In the genomic region with DNA sequence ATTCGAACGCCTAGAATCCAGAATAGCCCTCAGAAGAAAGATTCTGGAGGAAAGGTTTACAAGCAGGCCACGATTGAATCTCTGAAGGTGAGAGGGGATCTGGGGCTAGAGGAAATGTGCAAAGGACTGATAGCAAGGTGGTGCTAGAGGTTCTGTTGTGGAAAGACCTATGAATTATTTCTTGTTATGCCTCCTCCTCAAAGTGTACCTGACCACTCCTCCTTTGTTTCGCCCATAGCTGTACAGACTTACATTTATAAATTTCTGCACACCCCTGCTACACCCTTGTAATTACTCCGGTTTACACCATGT, we compare ENCODE assay signal across 10 cellular contexts. TPM values are rescaled to one million over a fixed set of nuclear protein-coding genes. Genes with fewer than 3 reads are reported as not detected.
DNase-seq lines count a peak whose midpoint lies in the region; ATAC-seq and TF ChIP-seq lines count a peak whose summit lies in the region.
"Had no signal": no experiment of that assay in that cellular context is flagged by ENCODE, and none has a peak within 500 bp of the region (broad histone marks: within the 10 kb centered on the region; RNA-seq: fewer than 3 reads in every experiment).

No MANE protein-coding gene starts in this region.

- no peak for TF ChIP-seq CTCF in heart left ventricle (IDR thresholded peaks at IDR 0.05)
- TF ChIP-seq CTCF in upper lobe of right lung (IDR thresholded peaks at IDR 0.05): no peak

- intact Hi-C loops in heart left ventricle (cut with DNase I) (loop anchor here in 6 of 10 donors (5.0 to 10.0 kb wide), 10 partner anchors 107 to 353 kb away; a partner anchor contains a TSS), left ventricle myocardium superior (cut with micrococcal nuclease) (no loop called here), upper lobe of right lung (cut with DNase I) (no loop called here)

- H3K36me3 ChIP-seq in heart left ventricle (peaks cover 0 to 6% (median 0%) of the 10 kb centered on the region in 9 donors), SK-N-MC (ENCODE audit: insufficient read depth, low read length) (no peaks in the 10 kb centered on the region), iPS-15b (ENCODE audit: control insufficient read depth, insufficient read depth, low read length) (no peaks in the 10 kb centered on the region), upper lobe of right lung (no peaks in the 10 kb centered on the region)

- WGBS in heart left ventricle, 4 donors: 45 to 61% (median 57%) methylated on average over 5 of the region's 5 CpGs

- DNase-seq in heart left ventricle (no peak), left ventricle myocardium superior (no peak), SK-N-MC (ENCODE audit: low read depth, low spot score) (no peak), upper lobe of right lung (no peak), activated gamma-delta T cell (lab: John Stamatoyannopoulos, UW) (no peak), COLO829 (ENCODE audit: low spot score) (no peak), Ammon's horn (ENCODE audit: low spot score) (no peak)
- DNase-seq: activated CD4-positive, alpha-beta T cell treated with anti-CD3 and anti-CD28 coated beads, Interleukin-2, amount 50 U/mL, for 48 hours; GDM1 had no signal

- H3K27me3 ChIP-seq in heart left ventricle: no peaks in the 10 kb centered on the region
- H3K27me3 ChIP-seq in iPS-15b (ENCODE audit: control insufficient read depth, insufficient read depth, low read length): no peaks in the 10 kb centered on the region
- no peaks in the 10 kb centered on the region for H3K27me3 ChIP-seq in upper lobe of right lung

- TF ChIP-seq POLR2A in heart left ventricle (IDR thresholded peaks at IDR 0.05): no peak

- peaks cover 0 to 38% (median 30%) of the 10 kb centered on the region in 12 donors for H3K4me1 ChIP-seq in heart left ventricle
- peaks cover 4% of the 10 kb centered on the region for H3K4me1 ChIP-seq in iPS-15b (ENCODE audit: control insufficient read depth, insufficient read depth, low read length)
- H3K4me1 ChIP-seq in upper lobe of right lung: peaks cover 30% of the 10 kb centered on the region

- no peak for ATAC-seq in heart left ventricle
- no peak for ATAC-seq in left ventricle myocardium superior
- no peak for ATAC-seq in upper lobe of right lung

- H3K9ac ChIP-seq in SK-N-MC (ENCODE audit: insufficient read length): peak overlapping the region; percentile 92
- H3K9ac ChIP-seq in iPS-15b (ENCODE audit: low read depth, low read length): peak overlapping the region; percentile 91

- H3K27ac ChIP-seq in heart left ventricle (peak overlapping the region in 1 of 12 donors; percentile 95), SK-N-MC (no peak overlapping the region), upper lobe of right lung (no peak overlapping the region)

- no peaks in the 10 kb centered on the region for H3K9me3 ChIP-seq in heart left ventricle
- H3K9me3 ChIP-seq in SK-N-MC (ENCODE audit: low read depth, low read length): no peaks in the 10 kb centered on the region
- H3K9me3 ChIP-seq in iPS-15b (ENCODE audit: control insufficient read depth, insufficient read depth, low read length): no peaks in the 10 kb centered on the region
- H3K9me3 ChIP-seq in upper lobe of right lung: no peaks in the 10 kb centered on the region

- H3K4me3 ChIP-seq in heart left ventricle: peak overlapping the region in 11 of 12 donors; percentile 88 to 99 (median 95)
- H3K4me3 ChIP-seq in SK-N-MC: peak overlapping the region; percentile 99
- peak overlapping the region; percentile 75 for H3K4me3 ChIP-seq in iPS-15b (ENCODE audit: low read depth, low read length)
- peak overlapping the region; percentile 91 for H3K4me3 ChIP-seq in upper lobe of right lung

RNA-seq across cellular contexts. Expression of a gene that starts 1.0 kb away (rescaled TPM):
- total RNA-seq in heart left ventricle (1 to 10 TPM; 3.0 to 6.6 (median 4.6) TPM), left ventricle myocardium superior (4.7 TPM), upper lobe of right lung (4.7 TPM)
- polyA plus RNA-seq in heart left ventricle: 1 to 10 TPM; 2.4 to 2.5 TPM

RNA-seq across cellular contexts. Expression of a gene that starts 1.4 kb away (rescaled TPM):
- total RNA-seq in heart left ventricle (100 to 1,000 TPM; 193 to 496 (median 352) TPM), left ventricle myocardium superior (318 TPM), upper lobe of right lung (440 TPM)
- 100 to 1,000 TPM; 124 to 254 TPM for polyA plus RNA-seq in heart left ventricle

RNA-seq across cellular contexts. Expression of a gene that starts 36.4 kb away (rescaled TPM):
- not detected for total RNA-seq in heart left ventricle
- polyA plus RNA-seq in heart left ventricle: not detected
- total RNA-seq in left ventricle myocardium superior: not detected
- 0.41 TPM for total RNA-seq in upper lobe of right lung

Comparison
In these comparisons a context has a peak if more than half of its experiments do, and no peak if none do; other contexts are left out.
1. intact Hi-C loops: an anchor here in heart left ventricle (5.0 to 10.0 kb wide); none called in left ventricle myocardium superior and upper lobe of right lung.